In genomic region chr3:158713094-158713499, GRCh38 we compare ENCODE assay signal across 10 cellular contexts. TPM values are rescaled to one million over a fixed set of nuclear protein-coding genes. Genes with fewer than 3 reads are reported as not detected.
DNase-seq lines count a peak whose midpoint lies in the region; ATAC-seq, FAIRE-seq and TF ChIP-seq lines count a peak whose summit lies in the region.
"Had no signal": no experiment of that assay in that cellular context is flagged by ENCODE, and none has a peak within 500 bp of the region (broad histone marks: within the 10 kb centered on the region; RNA-seq: fewer than 3 reads in every experiment).

No MANE protein-coding gene starts in this region.

- H3K4me1 Mint-ChIP-seq in stimulated activated effector memory CD8-positive, alpha-beta T cell treated with anti-CD3 and anti-CD28 coated beads, Interleukin-12 subunit alpha, Interleukin-12 subunit beta, amount 100 ng/mL, for 72 hours = peaks cover 15% of the 10 kb centered on the region

- no peaks in the 10 kb centered on the region for H3K9me2 ChIP-seq in SK-N-SH

- ATAC-seq in K562 (peak; percentile 21; the same call in 1 of the 3 replicates), HG03571 (IDR thresholded peaks at IDR 0.05; ENCODE audit: unreplicated experiment) (no peak), HG03460 (IDR thresholded peaks at IDR 0.05; ENCODE audit: unreplicated experiment) (no peak)
- peak; percentile 68 for ATAC-seq in stimulated activated effector memory CD8-positive, alpha-beta T cell treated with anti-CD3 and anti-CD28 coated beads, Interleukin-12 subunit alpha, Interleukin-12 subunit beta, amount 100 ng/mL, for 72 hours

- H2AFZ ChIP-seq in K562 (ENCODE audit: low read depth, low read length) (peak overlapping the region; percentile 44; the same call in 1 of the 2 replicates), SK-N-SH (ENCODE audit: low read depth) (no peak overlapping the region)

- peaks cover 18% of the 10 kb centered on the region for H3F3A ChIP-seq in SK-N-SH (replicated peaks; ENCODE audit: insufficient read depth)

- H3K9me3 ChIP-seq in HEK293 (ENCODE audit: control insufficient read depth, insufficient read depth, low read depth, low read length) (no peaks in the 10 kb centered on the region), K562 (replicated peaks; ENCODE audit: control insufficient read depth, insufficient read depth, low read depth, low read length) (no peaks in the 10 kb centered on the region), SK-N-SH (no peaks in the 10 kb centered on the region)

- TF ChIP-seq EP300 in K562 (IDR thresholded peaks at IDR 0.05; ENCODE audit: low read length) = no peak
- no peak for TF ChIP-seq EP300 in SK-N-SH (IDR thresholded peaks at IDR 0.05; ENCODE audit: borderline replicate concordance in 1 of 2, low read depth in 1 of 2, low read length in 1 of 2)

- no peak overlapping the region for H3K27ac Mint-ChIP-seq in stimulated activated effector memory CD8-positive, alpha-beta T cell treated with anti-CD3 and anti-CD28 coated beads, Interleukin-12 subunit alpha, Interleukin-12 subunit beta, amount 100 ng/mL, for 72 hours

- DNase-seq in K562 (ENCODE audit: extremely low read depth in 1 of 4, low spot score in 3 of 4) (peak in 1 of 4 experiments; percentile 54), iPS-NIHi11 (ENCODE audit: low spot score) (peak; percentile 33), SK-N-SH (no peak)
- no peak for DNase-seq in stimulated activated effector memory CD8-positive, alpha-beta T cell treated with anti-CD3 and anti-CD28 coated beads, Interleukin-12 subunit alpha, Interleukin-12 subunit beta, amount 100 ng/mL, for 72 hours (ENCODE audit: low spot score in 2 of 2)
- DNase-seq in activated CD4-positive, CD25-positive, alpha-beta regulatory T cell treated with anti-CD3 and anti-CD28 coated beads, Interleukin-2, amount 50 U/mL, for 72 hours = no peak
- DNase-seq: GF-D8 had no signal

- FAIRE-seq in K562 (lab: Jason Lieb, UNC) = peak; percentile 79

- H3K27me3 ChIP-seq in K562 (ENCODE audit: control insufficient read depth in 2 of 2, insufficient read depth in 2 of 2, low read length in 2 of 2) = no peaks in the 10 kb centered on the region
- H3K27me3 ChIP-seq in SK-N-SH (ENCODE audit: insufficient read depth) = no peaks in the 10 kb centered on the region

- no peaks in the 10 kb centered on the region for H3K9me3 Mint-ChIP-seq in stimulated activated effector memory CD8-positive, alpha-beta T cell treated with anti-CD3 and anti-CD28 coated beads, Interleukin-12 subunit alpha, Interleukin-12 subunit beta, amount 100 ng/mL, for 72 hours

- TF ChIP-seq RAD21 in K562 (CRISPR knock-in tag; conservative IDR thresholded peaks at IDR 0.05 in 1 of 2, IDR thresholded peaks at IDR 0.05 in 1 of 2) (no peak), SK-N-SH (IDR thresholded peaks at IDR 0.05; ENCODE audit: low read length) (no peak)

- TF ChIP-seq CTCF in HEK293 (tag by site-specific recombination; IDR thresholded peaks at IDR 0.05) (no peak), K562 (IDR thresholded peaks at IDR 0.05 in 2 of 3, conservative IDR thresholded peaks at IDR 0.05 in 1 of 3; ENCODE audit: insufficient read depth in 2 of 3, low read depth in 1 of 3, low read length in 3 of 3) (no peak), SK-N-SH (IDR thresholded peaks at IDR 0.05) (no peak)

- CTCF ChIA-PET in HEK293 (lab: Yijun Ruan, JAX) (interaction anchor here (0.5 kb wide), 1 partner anchor 790 kb away, joined by 4 read pairs; no protein-coding TSS in a partner anchor), K562 (lab: Yijun Ruan, JAX; ENCODE audit: low intra/inter-chr PET ratio) (no interaction called here), SK-N-SH (lab: Yijun Ruan, JAX) (interaction anchor here (1.0 to 2.5 kb wide), 5 partner anchors 15 to 88 kb away, joined by 3 to 11 read pairs (median 4); no protein-coding TSS in a partner anchor)

- H3K79me2 ChIP-seq in K562 (ENCODE audit: control insufficient read depth, insufficient read depth, low read length) (no peaks in the 10 kb centered on the region), SK-N-SH (ENCODE audit: insufficient read depth) (no peaks in the 10 kb centered on the region)

- peaks cover 0 to 14% of the 10 kb centered on the region in 2 experiments; a peak in 2 of 3 replicates for H3K36me3 ChIP-seq in HEK293 (ENCODE audit: control insufficient read depth in 2 of 2, insufficient read depth in 1 of 2, low read length in 2 of 2)
- H3K36me3 ChIP-seq in K562 (ENCODE audit: control insufficient read depth, insufficient read depth, low read length) = peaks cover 45% of the 10 kb centered on the region
- peaks cover 3 to 8% of the 10 kb centered on the region in 2 experiments for H3K36me3 ChIP-seq in SK-N-SH (replicated peaks in 1 of 2; ENCODE audit: control insufficient read depth in 1 of 2, insufficient read depth in 2 of 2, low read length in 1 of 2)

- no peaks in the 10 kb centered on the region; the same call in 1 of the 2 replicates for H3K4me1 ChIP-seq in HEK293 (ENCODE audit: control insufficient read depth, insufficient read depth, low read length)
- H3K4me1 ChIP-seq in K562 (replicated peaks in 1 of 2; ENCODE audit: control insufficient read depth in 2 of 2, insufficient read depth in 2 of 2, low read length in 2 of 2) = peaks cover 19 to 32% of the 10 kb centered on the region in 2 experiments; a peak in 4 of 5 replicates
- H3K4me1 ChIP-seq in SK-N-SH (ENCODE audit: control insufficient read depth in 1 of 2, insufficient read depth in 2 of 2, low read depth in 1 of 2, low read length in 1 of 2) = peaks cover 5 to 28% of the 10 kb centered on the region in 2 experiments

- in situ Hi-C loops in K562 (cut with MboI) = no loop called here

- H3K36me3 Mint-ChIP-seq in stimulated activated effector memory CD8-positive, alpha-beta T cell treated with anti-CD3 and anti-CD28 coated beads, Interleukin-12 subunit alpha, Interleukin-12 subunit beta, amount 100 ng/mL, for 72 hours = peaks cover 32% of the 10 kb centered on the region

- intact Hi-C loops in K562 (cut with micrococcal nuclease) = no loop called here

- H3K4me3 Mint-ChIP-seq in stimulated activated effector memory CD8-positive, alpha-beta T cell treated with anti-CD3 and anti-CD28 coated beads, Interleukin-12 subunit alpha, Interleukin-12 subunit beta, amount 100 ng/mL, for 72 hours = no peak overlapping the region

- 53% methylated on average over 9 of the region's 9 CpGs for WGBS in K562 (ENCODE audit: insufficient coverage, low coverage, missing lambda C conversion rate)
- 86% methylated on average over 9 of the region's 9 CpGs for WGBS in SK-N-SH (ENCODE audit: low lambda C conversion rate)

- no peak overlapping the region for H3K27ac ChIP-seq in HEK293 (ENCODE audit: extremely low read depth, low read depth, low read length)
- peak overlapping the region; percentile 36; the same call in 2 of the 3 replicates for H3K27ac ChIP-seq in K562 (ENCODE audit: extremely low read depth, low read depth, low read length)
- H3K27ac ChIP-seq in SK-N-SH (ENCODE audit: low read depth in 2 of 2, low read length in 1 of 2) = peak overlapping the region in 1 of 2 experiments; percentile 42; a peak in 1 of 4 replicates
- H3K27ac ChIP-seq: SK-N-MC had no signal

- H3K9me1 ChIP-seq in K562 (ENCODE audit: control insufficient read depth, insufficient read depth, low read length) = no peaks in the 10 kb centered on the region

- no peak for TF ChIP-seq POLR2A in K562 (conservative IDR thresholded peaks at IDR 0.05)

- H3K4me3 ChIP-seq in HEK293 (ENCODE audit: low read depth, low read length) = no peak overlapping the region
- no peak overlapping the region for H3K4me3 ChIP-seq in K562
- H3K4me3 ChIP-seq in SK-N-SH (ENCODE audit: low read depth in 2 of 2, low read length in 1 of 2) = no peak overlapping the region
- H3K4me3 ChIP-seq: SK-N-MC had no signal

- no peak overlapping the region for H3K4me2 ChIP-seq in K562 (ENCODE audit: insufficient read depth, low read length)
- H3K4me2 ChIP-seq in SK-N-SH = no peak overlapping the region

- H4K20me1 ChIP-seq in K562 (replicated peaks; ENCODE audit: control insufficient read depth, insufficient read depth, low read length) (no peaks in the 10 kb centered on the region), SK-N-SH (ENCODE audit: insufficient read depth) (no peaks in the 10 kb centered on the region)

- POLR2A ChIA-PET in HEK293 (lab: Yijun Ruan, JAX) (no interaction called here), K562 (lab: Yijun Ruan, JAX) (interaction anchor here (1.0 to 1.6 kb wide), 6 partner anchors 9 to 28 kb away, joined by 3 to 8 read pairs (median 3); no protein-coding TSS in a partner anchor), SK-N-SH (lab: Yijun Ruan, JAX) (no interaction called here)

- H3K9ac ChIP-seq in K562 (ENCODE audit: insufficient read depth in 1 of 2, low read depth in 2 of 2, low read length in 2 of 2) (peak overlapping the region in 1 of 2 experiments; percentile 0; a peak in 1 of 4 replicates), SK-N-SH (no peak overlapping the region)

- no TSS peak for BruUV-seq in K562 (replicated peaks; lab: Mats Ljungman, UMichigan)

RNA-seq across cellular contexts. Expression of gene RARRES1, which starts 19.2 kb away (rescaled TPM):
- total RNA-seq in K562 (2011; cell fraction: chromatin; rRNA removed; ENCODE audit: low replicate concordance) = not detected in 2 replicates
- total RNA-seq in K562 (2011; cell fraction: nucleolus; rRNA removed) = not detected in 2 replicates
- total RNA-seq in K562 (2011; cell fraction: nucleoplasm; rRNA removed) = not detected in 2 replicates
- total RNA-seq in K562 (2014; rRNA removed) = not detected in 2 replicates
- not detected in 2 replicates for total RNA-seq in K562 (2014; rRNA removed; fragmentation: Illumina TruSeq; extraction: Trizol)
- not detected in 2 replicates for total RNA-seq in K562 (2015; rRNA removed; fragmentation: Illumina TruSeq; extraction: Trizol)
- total RNA-seq in K562 (2021) = not detected in 2 replicates
- polyA plus RNA-seq in K562 (2011; rRNA removed) = not detected in 2 replicates
- not detected in 2 replicates for polyA plus RNA-seq in K562 (2011; cell fraction: cytosol; rRNA removed)
- polyA plus RNA-seq in K562 (2011; cell fraction: nucleus; rRNA removed) = not detected in 2 replicates
- not detected in 2 replicates for polyA plus RNA-seq in K562 (2012)
- polyA plus RNA-seq in K562 (2014; fragmentation: Illumina TruSeq; extraction: Trizol) = not detected in 2 replicates
- not detected for polyA plus RNA-seq in K562 (2014; fragmentation: Nextera tagmentation; extraction: Ambion mirVana)
- not detected in 2 replicates for polyA plus RNA-seq in K562 (2014; rRNA removed)
- not detected in 2 replicates for polyA minus RNA-seq in K562 (2011; rRNA and poly(A)+ RNA removed)
- polyA minus RNA-seq in K562 (2011; cell fraction: cytosol; rRNA and poly(A)+ RNA removed) = not detected in 2 replicates
- polyA minus RNA-seq in K562 (2011; cell fraction: nucleus; rRNA and poly(A)+ RNA removed) = not detected in 2 replicates
- polyA plus RNA-seq in SK-N-SH (2012; rRNA removed) = 0.11 and 0.15 TPM in 2 replicates
- 0.14 and 0.48 TPM in 2 replicates for polyA plus RNA-seq in SK-N-SH (2012; cell fraction: cytosol; rRNA removed)
- 0.05 and 0.10 TPM in 2 replicates for polyA plus RNA-seq in SK-N-SH (2012; cell fraction: nucleus; rRNA removed)

RNA-seq across cellular contexts. Expression of gene LXN, which starts 40.6 kb away (rescaled TPM):
- not detected in 2 replicates for total RNA-seq in K562 (2011; cell fraction: chromatin; rRNA removed; ENCODE audit: low replicate concordance)
- not detected in 2 replicates for total RNA-seq in K562 (2011; cell fraction: nucleolus; rRNA removed)
- not detected in 2 replicates for total RNA-seq in K562 (2011; cell fraction: nucleoplasm; rRNA removed)
- total RNA-seq in K562 (2014; rRNA removed) (not detected in 2 replicates), K562 (2014; rRNA removed; fragmentation: Illumina TruSeq; extraction: Trizol) (not detected in 2 replicates), K562 (2015; rRNA removed; fragmentation: Illumina TruSeq; extraction: Trizol) (not detected in 2 replicates), K562 (2021) (0.13 and 0.34 TPM in 2 replicates)
- polyA plus RNA-seq in K562 (2011; rRNA removed) (not detected in 2 replicates), K562 (2014; fragmentation: Illumina TruSeq; extraction: Trizol) (not detected in 2 replicates), K562 (2014; fragmentation: Nextera tagmentation; extraction: Ambion mirVana) (under 1 TPM in 1 of 2 experiments, not detected in 1; 0.08 TPM), K562 (2014; rRNA removed) (not detected in 2 replicates), SK-N-SH (2012; rRNA removed) (not detected in 2 replicates)
- not detected in 2 replicates for polyA plus RNA-seq in K562 (2011; cell fraction: cytosol; rRNA removed)
- not detected in 2 replicates for polyA plus RNA-seq in K562 (2011; cell fraction: nucleus; rRNA removed)
- not detected in 2 replicates for polyA plus RNA-seq in K562 (2012)
- not detected in 2 replicates for polyA minus RNA-seq in K562 (2011; rRNA and poly(A)+ RNA removed)
- polyA minus RNA-seq in K562 (2011; cell fraction: cytosol; rRNA and poly(A)+ RNA removed) = not detected in 2 replicates
- not detected in 2 replicates for polyA minus RNA-seq in K562 (2011; cell fraction: nucleus; rRNA and poly(A)+ RNA removed)
- polyA plus RNA-seq in SK-N-SH (2012; cell fraction: cytosol; rRNA removed) = not detected in 2 replicates
- not detected in 2 replicates for polyA plus RNA-seq in SK-N-SH (2012; cell fraction: nucleus; rRNA removed)

Comparison
In these comparisons a context has a peak if more than half of its experiments do, and no peak if none do; other contexts are left out.
1. ATAC-seq: peak in K562 (single experiment) and stimulated activated effector memory CD8-positive, alpha-beta T cell treated with anti-CD3 and anti-CD28 coated beads, Interleukin-12 subunit alpha, Interleukin-12 subunit beta, amount 100 ng/mL, for 72 hours (single experiment); none in HG03571 (single experiment) and HG03460 (single experiment).
2. Of the 44 proteins assayed by ChIP-seq in both K562 and HEK293: peak only in K562: ZBTB17, ZNF174 and ZNF175; only in HEK293: ZEB2; in both: none; in neither: 40.